26 cellular contexts compared by ENCODE assay signal in genomic region chr4:22091351-22091731, GRCh38.
DNase-seq lines count a peak whose midpoint lies in the region; ATAC-seq and TF ChIP-seq lines count a peak whose summit lies in the region.
"Had no signal": no experiment of that assay in that cellular context is flagged by ENCODE, and none has a peak within 500 bp of the region (broad histone marks: within the 10 kb centered on the region; RNA-seq: fewer than 3 reads in every experiment).

No MANE protein-coding gene starts in this region.

- H3K27me3 ChIP-seq in breast epithelium (no peaks in the 10 kb centered on the region), tibial nerve (no peaks in the 10 kb centered on the region)
- H3K27me3 ChIP-seq: dorsolateral prefrontal cortex, neutrophil, sigmoid colon, thyroid gland had no signal

- DNase-seq in MCF 10A (ENCODE audit: unreplicated experiment) = peak; percentile 9
- no peak for DNase-seq in breast epithelium (ENCODE audit: low spot score in 2 of 2)
- DNase-seq in iPS-NIHi7 (ENCODE audit: extremely low spot score) = peak; percentile 56
- no peak for DNase-seq in type B pancreatic cell (ENCODE audit: extremely low spot score, unreplicated experiment)
- no peak for DNase-seq in tibial nerve (ENCODE audit: low spot score in 2 of 2)
- DNase-seq in T-helper 9 cell = no peak
- DNase-seq: activated CD4-positive, alpha-beta T cell treated with anti-CD3 and anti-CD28 coated beads for 36 hours; activated CD8-positive, alpha-beta T cell treated with anti-CD3 and anti-CD28 coated beads, Interleukin-2, amount 10 ng/mL, durations not matched to agents 7 days and 5 days; activated naive CD4-positive, alpha-beta T cell treated with anti-CD3 and anti-CD28 coated beads for 36 hours; CD8-positive, alpha-beta memory T cell; DMS153; dorsolateral prefrontal cortex; Karpas-422; left colon; NCI-H2081 treated with DMSO at 0.1 percent for 48 hours; NCI-H748 treated with DMSO at 0.1 percent for 48 hours; sigmoid colon; stimulated activated CD4-positive, alpha-beta T cell treated with anti-CD3 and anti-CD28 coated beads, Interleukin-4, amount 100 ng/mL, for 1 hour; thyroid gland had no signal

- H3K4me1 Mint-ChIP-seq in MCF 10A (ENCODE audit: insufficient read depth, unreplicated experiment) (peaks cover 6% of the 10 kb centered on the region), brain (peaks cover 22% of the 10 kb centered on the region), type B pancreatic cell (ENCODE audit: unreplicated experiment) (no peaks in the 10 kb centered on the region)
- H3K4me1 Mint-ChIP-seq: activated CD4-positive, alpha-beta T cell treated with anti-CD3 and anti-CD28 coated beads for 36 hours; B cell; CD8-positive, alpha-beta memory T cell had no signal

- H3K9me3 ChIP-seq in breast epithelium = peaks cover 2 to 7% of the 10 kb centered on the region in 2 donors
- peaks cover 0 to 9% (median 0%) of the 10 kb centered on the region in 4 donors for H3K9me3 ChIP-seq in tibial nerve
- H3K9me3 ChIP-seq: A549, neutrophil, prostate gland, thyroid gland had no signal

- H3K4me3 ChIP-seq in breast epithelium (no peak overlapping the region), tibial nerve (no peak overlapping the region)
- H3K4me3 ChIP-seq: A549, dorsolateral prefrontal cortex, prostate gland, sigmoid colon, thyroid gland had no signal

- TF ChIP-seq POLR2A in breast epithelium (IDR thresholded peaks at IDR 0.05) = no peak
- TF ChIP-seq POLR2A in tibial nerve (IDR thresholded peaks at IDR 0.05) = no peak

- no peaks in the 10 kb centered on the region for H3K36me3 Mint-ChIP-seq in MCF 10A (ENCODE audit: insufficient read depth, unreplicated experiment)
- no peaks in the 10 kb centered on the region for H3K36me3 Mint-ChIP-seq in brain
- no peaks in the 10 kb centered on the region for H3K36me3 Mint-ChIP-seq in type B pancreatic cell
- H3K36me3 Mint-ChIP-seq: CD8-positive, alpha-beta memory T cell had no signal

- H3K4me1 ChIP-seq in breast epithelium (no peaks in the 10 kb centered on the region), tibial nerve (no peaks in the 10 kb centered on the region)
- H3K4me1 ChIP-seq: A549, prostate gland, thyroid gland had no signal

- CTCF ChIA-PET in MCF 10A (lab: Yijun Ruan, JAX) = interaction anchor here (1.0 to 1.2 kb wide), 3 partner anchors 15 to 298 kb away, joined by 3 read pairs; no protein-coding TSS in a partner anchor

- no peak for TF ChIP-seq EP300 in tibial nerve (IDR thresholded peaks at IDR 0.05)

- H3K27me3 Mint-ChIP-seq in MCF 10A (ENCODE audit: insufficient read depth, unreplicated experiment) = no peaks in the 10 kb centered on the region
- no peaks in the 10 kb centered on the region for H3K27me3 Mint-ChIP-seq in brain
- H3K27me3 Mint-ChIP-seq in type B pancreatic cell = no peaks in the 10 kb centered on the region
- H3K27me3 Mint-ChIP-seq: activated CD4-positive, alpha-beta T cell treated with anti-CD3 and anti-CD28 coated beads for 36 hours; B cell; CD8-positive, alpha-beta memory T cell had no signal

- TF ChIP-seq CTCF in MCF 10A (IDR thresholded peaks at IDR 0.05; ENCODE audit: unreplicated experiment) (no peak), breast epithelium (IDR thresholded peaks at IDR 0.05) (no peak), brain (conservative IDR thresholded peaks at IDR 0.05) (no peak), type B pancreatic cell (conservative IDR thresholded peaks at IDR 0.05) (peak; percentile 45), tibial nerve (IDR thresholded peaks at IDR 0.05) (no peak)

- POLR2A ChIA-PET in MCF 10A (lab: Yijun Ruan, JAX) = no interaction called here

- H3K4me3 Mint-ChIP-seq in MCF 10A (ENCODE audit: unreplicated experiment) = no peak overlapping the region
- H3K4me3 Mint-ChIP-seq in brain = no peak overlapping the region
- no peak overlapping the region for H3K4me3 Mint-ChIP-seq in type B pancreatic cell
- H3K4me3 Mint-ChIP-seq: activated CD4-positive, alpha-beta T cell treated with anti-CD3 and anti-CD28 coated beads for 36 hours; activated CD8-positive, alpha-beta T cell treated with anti-CD3 and anti-CD28 coated beads, Interleukin-2, amount 10 ng/mL, durations not matched to agents 7 days and 5 days; activated naive CD4-positive, alpha-beta T cell treated with anti-CD3 and anti-CD28 coated beads for 36 hours; B cell; CD8-positive, alpha-beta memory T cell; T-helper 1 cell treated with Interleukin-12 subunit alpha and Interleukin-12 subunit beta and Interleukin-4 antibody, amounts not matched to agents 30 μg/mL and 1 μg/mL, for 36 hours had no signal

- H3K36me3 ChIP-seq in breast epithelium (no peaks in the 10 kb centered on the region), tibial nerve (no peaks in the 10 kb centered on the region)
- H3K36me3 ChIP-seq: neutrophil, prostate gland, sigmoid colon, thyroid gland had no signal

- no peak for ATAC-seq in HG03457 (IDR thresholded peaks at IDR 0.05; ENCODE audit: unreplicated experiment)
- ATAC-seq: A549; activated CD4-positive, alpha-beta T cell treated with anti-CD3 and anti-CD28 coated beads for 36 hours; activated CD8-positive, alpha-beta T cell treated with anti-CD3 and anti-CD28 coated beads, Interleukin-2, amount 10 ng/mL, durations not matched to agents 7 days and 5 days; left colon had no signal

- H3K27ac Mint-ChIP-seq in MCF 10A (ENCODE audit: low read depth, unreplicated experiment) (no peak overlapping the region), brain (peak overlapping the region in 3 of 5 experiments; percentile 21 to 71 (median 29)), type B pancreatic cell (no peak overlapping the region)
- H3K27ac Mint-ChIP-seq: activated CD4-positive, alpha-beta T cell treated with anti-CD3 and anti-CD28 coated beads for 36 hours; activated CD8-positive, alpha-beta T cell treated with anti-CD3 and anti-CD28 coated beads, Interleukin-2, amount 10 ng/mL, durations not matched to agents 7 days and 5 days; activated naive CD4-positive, alpha-beta T cell treated with anti-CD3 and anti-CD28 coated beads for 36 hours; B cell; CD8-positive, alpha-beta memory T cell; T-helper 1 cell treated with Interleukin-12 subunit alpha and Interleukin-12 subunit beta and Interleukin-4 antibody, amounts not matched to agents 30 μg/mL and 1 μg/mL, for 36 hours had no signal

- H3K27ac ChIP-seq in breast epithelium = no peak overlapping the region
- no peak overlapping the region for H3K27ac ChIP-seq in tibial nerve
- H3K27ac ChIP-seq: A549, neutrophil, prostate gland, sigmoid colon, thyroid gland had no signal

- no TSS peak for BruUV-seq in MCF 10A (replicated peaks; lab: Mats Ljungman, UMichigan)

- intact Hi-C loops in MCF 10A (cut with micrococcal nuclease) = no loop called here
- intact Hi-C loops in breast epithelium (cut with DNase I; ENCODE audit: low total_unique reads) = no loop called here

- peaks cover 2% of the 10 kb centered on the region for H3K9me3 Mint-ChIP-seq in MCF 10A (ENCODE audit: unreplicated experiment)
- H3K9me3 Mint-ChIP-seq in brain = peaks cover 0 to 8% (median 4%) of the 10 kb centered on the region in 5 experiments
- no peaks in the 10 kb centered on the region for H3K9me3 Mint-ChIP-seq in type B pancreatic cell

Comparison
In these comparisons a context has a peak if more than half of its experiments do, and no peak if none do; other contexts are left out.
1. DNase-seq: peak in MCF 10A (single experiment) and iPS-NIHi7 (single experiment); none in breast epithelium (0 of 2), type B pancreatic cell (single experiment), tibial nerve (0 of 2) and T-helper 9 cell (single experiment).
2. H3K27ac Mint-ChIP-seq: peak in brain (3 of 5); none in MCF 10A (single experiment) and type B pancreatic cell (single experiment).